In genomic region chr1:204524986-204525385, GRCh38 we compare ENCODE assay signal across 11 cellular contexts. TPM values are rescaled to one million over a fixed set of nuclear protein-coding genes. Genes with fewer than 3 reads are reported as not detected.
DNase-seq lines count a peak whose midpoint lies in the region; ATAC-seq and TF ChIP-seq lines count a peak whose summit lies in the region.
"Had no signal": no experiment of that assay in that cellular context is flagged by ENCODE, and none has a peak within 500 bp of the region (broad histone marks: within the 10 kb centered on the region; RNA-seq: fewer than 3 reads in every experiment).

No MANE protein-coding gene starts in this region.

- H3K4me3 Mint-ChIP-seq in natural killer cell (no peak overlapping the region), brain (peak overlapping the region in 2 of 5 experiments; percentile 17 to 62)
- no peak overlapping the region for H3K4me3 Mint-ChIP-seq in natural killer cell treated with Interleukin-12 subunit alpha and Interleukin-12 subunit beta and Interleukin-15 and Interleukin-18, amount 100 ng/mL, for 72 hours
- H3K4me3 Mint-ChIP-seq: neural crest cell had no signal

- H3K36me3 Mint-ChIP-seq in natural killer cell (peaks cover 5% of the 10 kb centered on the region), brain (peaks cover 71% of the 10 kb centered on the region)
- H3K36me3 Mint-ChIP-seq in natural killer cell treated with Interleukin-12 subunit alpha and Interleukin-12 subunit beta and Interleukin-15 and Interleukin-18, amount 100 ng/mL, for 72 hours: peaks cover 25% of the 10 kb centered on the region

- intact Hi-C loops in natural killer cell (cut with micrococcal nuclease): no loop called here

- H3K9me3 Mint-ChIP-seq in natural killer cell: peaks cover 0 to 5% of the 10 kb centered on the region in 2 donors
- H3K9me3 Mint-ChIP-seq in natural killer cell treated with Interleukin-12 subunit alpha and Interleukin-12 subunit beta and Interleukin-15 and Interleukin-18, amount 100 ng/mL, for 72 hours: no peaks in the 10 kb centered on the region
- peaks cover 0 to 10% (median 3%) of the 10 kb centered on the region in 5 experiments for H3K9me3 Mint-ChIP-seq in brain
- H3K9me3 Mint-ChIP-seq: neural crest cell had no signal

- H3K27me3 Mint-ChIP-seq in natural killer cell (ENCODE audit: low read depth in 2 of 2) (no peaks in the 10 kb centered on the region), brain (no peaks in the 10 kb centered on the region)
- H3K27me3 Mint-ChIP-seq in natural killer cell treated with Interleukin-12 subunit alpha and Interleukin-12 subunit beta and Interleukin-15 and Interleukin-18, amount 100 ng/mL, for 72 hours: no peaks in the 10 kb centered on the region
- H3K27me3 Mint-ChIP-seq: stimulated activated naive CD8-positive, alpha-beta T cell treated with anti-CD3 and anti-CD28 coated beads, Interleukin-15, amount 100 ng/mL, for 72 hours had no signal

- H3K4me1 Mint-ChIP-seq in natural killer cell (peaks cover 35 to 36% of the 10 kb centered on the region in 2 donors), brain (peaks cover 37% of the 10 kb centered on the region)
- H3K4me1 Mint-ChIP-seq in natural killer cell treated with Interleukin-12 subunit alpha and Interleukin-12 subunit beta and Interleukin-15 and Interleukin-18, amount 100 ng/mL, for 72 hours (ENCODE audit: low read depth in 2 of 2): peaks cover 31 to 34% of the 10 kb centered on the region in 2 donors

- H3K27ac Mint-ChIP-seq in natural killer cell: peak overlapping the region; percentile 53 to 67
- peak overlapping the region in 1 of 2 donors; percentile 66 for H3K27ac Mint-ChIP-seq in natural killer cell treated with Interleukin-12 subunit alpha and Interleukin-12 subunit beta and Interleukin-15 and Interleukin-18, amount 100 ng/mL, for 72 hours
- peak overlapping the region; percentile 17 to 93 (median 72) for H3K27ac Mint-ChIP-seq in brain

- DNase-seq in natural killer cell: no peak
- DNase-seq in natural killer cell treated with Interleukin-12 subunit alpha and Interleukin-12 subunit beta and Interleukin-15 and Interleukin-18, amount 100 ng/mL, for 72 hours (ENCODE audit: low spot score): no peak
- DNase-seq in NCI-H2196 treated with DMSO at 0.1 percent for 48 hours (lab: John Stamatoyannopoulos, UW; ENCODE audit: unreplicated experiment): no peak
- no peak for DNase-seq in inferior parietal cortex (ENCODE audit: extremely low spot score)
- DNase-seq: OCI-M1; stimulated activated naive CD8-positive, alpha-beta T cell treated with anti-CD3 and anti-CD28 coated beads, Interleukin-15, amount 100 ng/mL, for 72 hours had no signal

- no peak for TF ChIP-seq CTCF in natural killer cell (IDR thresholded peaks at IDR 0.05)
- no peak for TF ChIP-seq CTCF in brain (conservative IDR thresholded peaks at IDR 0.05)

- ATAC-seq in natural killer cell (no peak), HG03159 (IDR thresholded peaks at IDR 0.05; ENCODE audit: unreplicated experiment) (peak; percentile 48), GM19455 (IDR thresholded peaks at IDR 0.05; ENCODE audit: unreplicated experiment) (no peak), HG03045 (IDR thresholded peaks at IDR 0.05; ENCODE audit: unreplicated experiment) (no peak)
- no peak for ATAC-seq in natural killer cell treated with Interleukin-12 subunit alpha and Interleukin-12 subunit beta and Interleukin-15 and Interleukin-18, amount 100 ng/mL, for 72 hours
- ATAC-seq: stimulated activated naive CD8-positive, alpha-beta T cell treated with anti-CD3 and anti-CD28 coated beads, Interleukin-15, amount 100 ng/mL, for 72 hours had no signal

RNA-seq across cellular contexts. Expression of gene MDM4, which starts 8.8 kb away (rescaled TPM):
- total RNA-seq in natural killer cell: 100 to 1,000 TPM; 295 to 324 (median 296) TPM
- 100 to 1,000 TPM; 104 to 151 TPM for total RNA-seq in natural killer cell treated with Interleukin-12 subunit alpha and Interleukin-12 subunit beta and Interleukin-15 and Interleukin-18, amount 100 ng/mL, for 72 hours
- 2.1 TPM for polyA plus RNA-seq in brain (ENCODE audit: insufficient read depth, low read depth, low replicate concordance)

RNA-seq across cellular contexts. Expression of gene PIK3C2B, which starts 30.4 kb away (rescaled TPM):
- 10 to 100 TPM; 18.1 to 34.8 (median 29.5) TPM for total RNA-seq in natural killer cell
- total RNA-seq in natural killer cell treated with Interleukin-12 subunit alpha and Interleukin-12 subunit beta and Interleukin-15 and Interleukin-18, amount 100 ng/mL, for 72 hours: 10 to 100 TPM; 14.2 to 28.7 TPM
- polyA plus RNA-seq in brain (ENCODE audit: insufficient read depth, low read depth, low replicate concordance): 15.6 TPM
